In the genomic region with DNA sequence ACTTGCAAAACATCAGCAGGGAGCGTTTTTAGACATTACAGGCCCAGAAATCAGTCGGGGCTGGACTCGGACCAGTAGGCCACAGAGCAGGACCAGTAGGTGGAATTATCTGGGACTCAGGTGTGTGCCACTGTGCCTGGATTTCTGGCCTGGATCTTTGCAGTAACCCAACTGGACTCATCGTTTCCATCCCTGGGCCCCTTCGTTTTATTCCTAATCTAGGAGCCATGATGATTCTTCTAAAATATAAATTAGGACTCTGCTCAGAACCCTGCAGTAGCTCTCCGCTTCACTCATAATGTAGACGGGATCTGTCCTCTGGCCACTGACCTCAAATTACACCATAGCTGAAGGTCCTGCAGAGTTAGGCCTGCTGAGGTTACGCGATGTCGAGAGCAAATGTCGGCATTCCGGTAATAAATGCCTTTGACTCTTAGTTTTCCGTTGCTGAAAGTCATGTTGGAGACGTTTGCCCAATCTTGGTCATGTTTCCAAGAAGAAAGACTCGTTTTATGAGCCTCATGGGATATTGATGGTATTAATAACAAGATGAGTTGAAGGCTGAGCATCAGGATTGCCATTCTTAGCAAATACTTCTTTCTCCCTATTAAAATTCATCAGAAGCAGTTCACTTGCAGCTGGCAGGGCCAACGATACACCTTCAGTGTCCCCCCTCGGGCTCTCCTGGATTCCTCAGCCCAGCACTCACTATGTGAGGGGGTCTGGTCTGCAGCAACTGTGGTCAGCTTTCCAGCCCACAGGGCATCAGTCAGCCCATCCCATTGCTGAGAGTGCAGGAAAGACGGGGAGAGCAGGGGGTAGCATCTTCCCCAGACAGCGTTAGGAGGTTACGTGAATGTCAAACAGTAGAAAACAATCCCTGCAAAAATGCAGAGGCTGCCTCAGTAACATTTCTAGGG, we compare ENCODE assay signal across 19 cellular contexts. TPM values are rescaled to one million over a fixed set of nuclear protein-coding genes. Genes with fewer than 3 reads are reported as not detected.
DNase-seq lines count a peak whose midpoint lies in the region; ATAC-seq and TF ChIP-seq lines count a peak whose summit lies in the region.
"Had no signal": no experiment of that assay in that cellular context is flagged by ENCODE, and none has a peak within 500 bp of the region (broad histone marks: within the 10 kb centered on the region; RNA-seq: fewer than 3 reads in every experiment).

No MANE protein-coding gene starts in this region.

- H3K9me3 ChIP-seq in Peyer's patch (no peaks in the 10 kb centered on the region), ovary (no peaks in the 10 kb centered on the region), subcutaneous abdominal adipose tissue (ENCODE audit: control insufficient read depth in 5 of 5, low read length in 5 of 5) (no peaks in the 10 kb centered on the region)

- H3K36me3 Mint-ChIP-seq in chondrocyte (ENCODE audit: low read depth) (no peaks in the 10 kb centered on the region), endothelial cell (ENCODE audit: low read depth, unreplicated experiment) (no peaks in the 10 kb centered on the region)

- H3K4me3 ChIP-seq in Peyer's patch = no peak overlapping the region
- no peak overlapping the region for H3K4me3 ChIP-seq in ovary
- H3K4me3 ChIP-seq in subcutaneous abdominal adipose tissue (ENCODE audit: low read depth in 1 of 5, low read length in 5 of 5) = peak overlapping the region in 1 of 5 donors; percentile 9

- no peaks in the 10 kb centered on the region for H3K27me3 Mint-ChIP-seq in chondrocyte (ENCODE audit: low read depth)
- peaks cover 5% of the 10 kb centered on the region for H3K27me3 Mint-ChIP-seq in endothelial cell (ENCODE audit: unreplicated experiment)

- H3K4me1 Mint-ChIP-seq in chondrocyte (ENCODE audit: low read depth) = peaks cover 19% of the 10 kb centered on the region
- H3K4me1 Mint-ChIP-seq in endothelial cell (ENCODE audit: unreplicated experiment) = no peaks in the 10 kb centered on the region

- H3K27me3 ChIP-seq in Peyer's patch = no peaks in the 10 kb centered on the region
- no peaks in the 10 kb centered on the region for H3K27me3 ChIP-seq in ovary
- H3K27me3 ChIP-seq in subcutaneous abdominal adipose tissue (ENCODE audit: control insufficient read depth in 5 of 5, insufficient read depth in 4 of 5, low read length in 5 of 5) = no peaks in the 10 kb centered on the region
- peaks cover 10% of the 10 kb centered on the region for H3K27me3 ChIP-seq in foreskin keratinocyte

- no peak for ATAC-seq in foreskin keratinocyte

- peak; percentile 74 for TF ChIP-seq EP300 in ovary (IDR thresholded peaks at IDR 0.05)

- H3K9me3 Mint-ChIP-seq in chondrocyte (ENCODE audit: low read depth) = no peaks in the 10 kb centered on the region
- H3K9me3 Mint-ChIP-seq in endothelial cell (ENCODE audit: unreplicated experiment) = no peaks in the 10 kb centered on the region

- DNase-seq in Peyer's patch (peak in 2 of 3 donors; percentile 19 to 21), chondrocyte (ENCODE audit: low spot score) (peak; percentile 28), ovary (peak in 1 of 5 donors; percentile 17), foreskin keratinocyte (no peak), endothelial cell (ENCODE audit: low spot score) (no peak)
- DNase-seq in activated CD4-positive, alpha-beta T cell treated with anti-CD3 and anti-CD28 coated beads for 48 hours = no peak
- DNase-seq in stimulated activated CD4-positive, alpha-beta T cell treated with anti-CD3 and anti-CD28 coated beads, Interleukin-1b, Interleukin-23, amount 100 ng/mL, for 48 hours = no peak
- DNase-seq: AML-193; DMS79; KG1; MV-4-11; NCI-H187; NCI-H2107; NCI-H510A; NCI-H748 treated with DMSO at 0.1 percent for 48 hours; NK-92 treated with Interleukin-12 subunit alpha and Interleukin-12 subunit beta, amount 100 ng/mL, for 24 hours; Right ventricle myocardium superior had no signal

- peak overlapping the region in 4 of 5 donors; percentile 21 to 77 (median 65) for H3K9ac ChIP-seq in subcutaneous abdominal adipose tissue (ENCODE audit: low read length in 5 of 5)

- H3K36me3 ChIP-seq in Peyer's patch (no peaks in the 10 kb centered on the region), ovary (no peaks in the 10 kb centered on the region), subcutaneous abdominal adipose tissue (ENCODE audit: control insufficient read depth in 5 of 5, insufficient read depth in 5 of 5, low read length in 5 of 5) (peaks cover 0 to 5% (median 0%) of the 10 kb centered on the region in 5 donors)

- H3K4me3 Mint-ChIP-seq in chondrocyte (ENCODE audit: unreplicated experiment) (no peak overlapping the region), endothelial cell (ENCODE audit: unreplicated experiment) (no peak overlapping the region)

- 89 to 94% (median 90%) methylated on average over 20 of the region's 20 CpGs for WGBS in ovary, 3 donors

- TF ChIP-seq POLR2A in Peyer's patch (IDR thresholded peaks at IDR 0.05) (no peak), ovary (IDR thresholded peaks at IDR 0.05) (no peak)

- H3K4me1 ChIP-seq in Peyer's patch = no peaks in the 10 kb centered on the region
- H3K4me1 ChIP-seq in ovary (ENCODE audit: insufficient read depth) = no peaks in the 10 kb centered on the region
- peaks cover 8 to 60% (median 48%) of the 10 kb centered on the region in 5 donors for H3K4me1 ChIP-seq in subcutaneous abdominal adipose tissue (ENCODE audit: control insufficient read depth in 5 of 5, insufficient read depth in 5 of 5, low read length in 5 of 5)
- no peaks in the 10 kb centered on the region for H3K4me1 ChIP-seq in foreskin keratinocyte

- no peak overlapping the region for H3K27ac Mint-ChIP-seq in chondrocyte (ENCODE audit: unreplicated experiment)
- no peak overlapping the region for H3K27ac Mint-ChIP-seq in endothelial cell (ENCODE audit: unreplicated experiment)

- intact Hi-C loops in ovary (cut with DNase I) = no loop called here

- TF ChIP-seq CTCF in Peyer's patch (IDR thresholded peaks at IDR 0.05) (no peak), chondrocyte (IDR thresholded peaks at IDR 0.05) (no peak), ovary (IDR thresholded peaks at IDR 0.05) (no peak), foreskin keratinocyte (conservative IDR thresholded peaks at IDR 0.05) (no peak), endothelial cell (IDR thresholded peaks at IDR 0.05; ENCODE audit: unreplicated experiment) (no peak)

- H3K27ac ChIP-seq in Peyer's patch (no peak overlapping the region), ovary (no peak overlapping the region), subcutaneous abdominal adipose tissue (ENCODE audit: low read depth, low read length) (peak overlapping the region; percentile 84), foreskin keratinocyte (no peak overlapping the region)
- H3K27ac ChIP-seq: C4-2B had no signal

RNA-seq across cellular contexts. Expression of a gene that starts 39.9 kb away (rescaled TPM):
- total RNA-seq in Peyer's patch = 10 to 100 TPM in 2 of 4 donors, 1 to 10 TPM in 2; 4.0 to 17.3 (median 11.5) TPM
- total RNA-seq in chondrocyte = 10.7 to 16.2 TPM (median 15.2 TPM) in 3 replicates
- total RNA-seq in ovary = 10 to 100 TPM; 21.6 to 45.3 (median 31.4) TPM
- polyA plus RNA-seq in ovary = 10 to 100 TPM; 22.8 to 41.8 TPM
- total RNA-seq in foreskin keratinocyte = 4.7 and 6.0 TPM in 2 replicates
- 1.9 and 2.1 TPM in 2 replicates for polyA plus RNA-seq in foreskin keratinocyte
- total RNA-seq in endothelial cell (ENCODE audit: unreplicated experiment) = 8.2 TPM

RNA-seq across cellular contexts. Expression of a gene that starts 52.0 kb away (rescaled TPM):
- 1 to 10 TPM in 3 of 4 donors, not detected in 1; 1.3 to 6.6 (median 1.5) TPM for total RNA-seq in Peyer's patch
- total RNA-seq in chondrocyte = 0.31 to 0.59 TPM (median 0.42 TPM) in 3 replicates
- 1 to 10 TPM in 2 of 7 donors, under 1 TPM in 4, not detected in 1; 0.18 to 2.4 (median 0.78) TPM for total RNA-seq in ovary
- polyA plus RNA-seq in ovary = under 1 TPM; 0.32 to 0.40 TPM
- total RNA-seq in foreskin keratinocyte = 0.92 and 1.2 TPM in 2 replicates
- polyA plus RNA-seq in foreskin keratinocyte = 0.35 and 0.41 TPM in 2 replicates
- total RNA-seq in endothelial cell (ENCODE audit: unreplicated experiment) = 1.7 TPM

Comparison
In these comparisons a context has a peak if more than half of its experiments do, and no peak if none do; other contexts are left out.
1. DNase-seq: peak in Peyer's patch (2 of 3) and chondrocyte (single experiment); none in foreskin keratinocyte (0 of 2), activated CD4-positive, alpha-beta T cell treated with anti-CD3 and anti-CD28 coated beads for 48 hours (single experiment), endothelial cell (single experiment) and stimulated activated CD4-positive, alpha-beta T cell treated with anti-CD3 and anti-CD28 coated beads, Interleukin-1b, Interleukin-23, amount 100 ng/mL, for 48 hours (single experiment).